25 cellular contexts compared by ENCODE assay signal in the genomic region with DNA sequence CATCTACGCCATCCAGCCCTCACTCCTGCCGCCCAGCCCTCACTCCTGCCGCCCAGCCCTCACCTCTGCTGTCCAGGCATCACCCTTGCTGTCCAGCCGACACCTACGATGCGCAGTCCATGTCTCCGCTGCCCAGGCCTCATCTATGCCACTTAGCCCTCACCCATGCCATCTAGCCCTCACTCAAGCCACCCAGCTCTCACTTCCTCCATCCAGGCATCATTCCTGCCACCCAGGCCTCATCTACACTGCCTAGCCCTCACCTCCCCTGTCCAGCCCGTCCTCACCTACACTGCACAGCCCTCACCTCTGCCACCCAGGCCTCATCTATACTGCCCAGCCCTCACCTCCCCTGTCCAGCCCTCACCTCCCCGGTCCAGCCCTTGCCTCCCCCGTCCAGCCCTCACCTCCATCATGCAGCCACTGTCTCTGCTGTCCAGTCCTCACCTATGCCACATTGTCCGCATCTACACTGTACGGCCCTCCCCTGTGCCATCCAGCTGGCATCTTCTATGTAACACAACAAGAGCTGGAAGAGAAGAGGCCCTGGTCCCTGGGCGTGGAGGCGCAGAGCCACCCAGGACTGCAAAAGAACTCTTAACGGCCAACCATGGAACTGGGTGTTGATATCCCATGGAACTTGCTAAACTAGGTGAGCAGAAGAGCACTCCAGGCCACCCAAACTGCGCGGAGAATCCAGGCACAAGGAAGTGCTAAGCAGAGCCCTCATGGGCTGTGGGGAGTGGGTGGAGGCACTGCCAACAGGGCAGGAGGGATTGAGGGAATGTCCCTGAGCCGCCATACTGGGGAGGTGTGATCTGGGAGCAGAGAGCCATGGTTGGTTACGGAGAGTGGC. TPM values are rescaled to one million over a fixed set of nuclear protein-coding genes. Genes with fewer than 3 reads are reported as not detected.
DNase-seq lines count a peak whose midpoint lies in the region; ATAC-seq and TF ChIP-seq lines count a peak whose summit lies in the region.
"Had no signal": no experiment of that assay in that cellular context is flagged by ENCODE, and none has a peak within 500 bp of the region (broad histone marks: within the 10 kb centered on the region; RNA-seq: fewer than 3 reads in every experiment).

No MANE protein-coding gene starts in this region.

- H3K36me3 ChIP-seq in HAP-1 (replicated peaks) = no peaks in the 10 kb centered on the region; the same call in 1 of the 2 replicates
- H3K36me3 ChIP-seq: WERI-Rb-1 had no signal

- no peaks in the 10 kb centered on the region for H3K9me3 Mint-ChIP-seq in natural killer cell treated with Interleukin-12 subunit alpha and Interleukin-12 subunit beta and Interleukin-15 and Interleukin-18, amount 100 ng/mL, for 72 hours
- H3K9me3 Mint-ChIP-seq in natural killer cell = no peaks in the 10 kb centered on the region
- H3K9me3 Mint-ChIP-seq: activated T-cell treated with anti-CD3 and anti-CD28 coated beads, Interleukin-2, amount 50 U/mL, for 4 hours; T-helper 2 cell treated with Interferon-gamma antibody and Interleukin-4, amounts not matched to agents 5 μg/mL and 100 μg/mL, for 36 hours had no signal

- peaks cover 12% of the 10 kb centered on the region for H3K4me1 ChIP-seq in HAP-1
- H3K4me1 ChIP-seq: foreskin keratinocyte had no signal

- TF ChIP-seq CTCF in natural killer cell (IDR thresholded peaks at IDR 0.05) (no peak), omental fat pad (IDR thresholded peaks at IDR 0.05) (no peak)

- H3K4me3 ChIP-seq in HAP-1 = no peak overlapping the region
- H3K4me3 ChIP-seq: BLaER1 treated with 17β-estradiol and CSF1 and Interleukin-3, amounts not matched to agents 10 nM and 100 nM; left ventricle myocardium inferior; upper lobe of left lung had no signal

- in situ Hi-C loops in HAP-1 (cut with MboI; ENCODE audit: low sequenced_read_pairs) = no loop called here

- ATAC-seq in natural killer cell treated with Interleukin-12 subunit alpha and Interleukin-12 subunit beta and Interleukin-15 and Interleukin-18, amount 100 ng/mL, for 72 hours = peak; percentile 36 to 43
- ATAC-seq in natural killer cell (no peak), esophagus mucosa (peak; percentile 46), omental fat pad (ENCODE audit: low FRiP score) (peak; percentile 27), GM21381 (IDR thresholded peaks at IDR 0.05; ENCODE audit: unreplicated experiment) (no peak)
- ATAC-seq: activated T-cell treated with anti-CD3 and anti-CD28 coated beads, Interleukin-2, amount 50 U/mL, for 4 hours; foreskin keratinocyte had no signal

- H3K27me3 ChIP-seq in HAP-1 (ENCODE audit: low read depth) = no peaks in the 10 kb centered on the region
- H3K27me3 ChIP-seq: BLaER1 treated with 17β-estradiol and CSF1 and Interleukin-3, amounts not matched to agents 10 nM and 100 nM; foreskin keratinocyte; upper lobe of left lung had no signal

- no peak overlapping the region for H3K27ac Mint-ChIP-seq in natural killer cell treated with Interleukin-12 subunit alpha and Interleukin-12 subunit beta and Interleukin-15 and Interleukin-18, amount 100 ng/mL, for 72 hours
- no peak overlapping the region for H3K27ac Mint-ChIP-seq in natural killer cell
- H3K27ac Mint-ChIP-seq: activated naive CD8-positive, alpha-beta T cell; T-helper 2 cell treated with Interferon-gamma antibody and Interleukin-4, amounts not matched to agents 5 μg/mL and 100 μg/mL, for 36 hours had no signal

- DNase-seq in natural killer cell treated with Interleukin-12 subunit alpha and Interleukin-12 subunit beta and Interleukin-15 and Interleukin-18, amount 100 ng/mL, for 72 hours (ENCODE audit: low spot score) = no peak
- DNase-seq in natural killer cell (no peak), omental fat pad (ENCODE audit: low spot score) (no peak), NCI-H774 (lab: John Stamatoyannopoulos, UW) (no peak), HAP-1 (ENCODE audit: low spot score in 2 of 2) (no peak), NAMALWA (ENCODE audit: low spot score) (no peak)
- DNase-seq: ACHN; activated CD4-positive, alpha-beta T cell treated with anti-CD3 and anti-CD28 coated beads, Interleukin-2, amount 50 U/mL, for 48 hours; activated T-cell treated with anti-CD3 and anti-CD28 coated beads, Interleukin-2, amount 50 U/mL, for 4 hours; foreskin keratinocyte; H7; IMR-90; left ventricle myocardium inferior; NCI-H1417 treated with DMSO at 0.1 percent for 48 hours; NCI-H510A treated with DMSO at 0.1 percent for 48 hours; RPMI8226; SK-N-SH; small intestine; WERI-Rb-1 had no signal

- intact Hi-C loops in natural killer cell (cut with micrococcal nuclease) = no loop called here

- no peaks in the 10 kb centered on the region for H3K36me3 Mint-ChIP-seq in natural killer cell treated with Interleukin-12 subunit alpha and Interleukin-12 subunit beta and Interleukin-15 and Interleukin-18, amount 100 ng/mL, for 72 hours
- no peaks in the 10 kb centered on the region for H3K36me3 Mint-ChIP-seq in natural killer cell

- H3K4me1 Mint-ChIP-seq in natural killer cell treated with Interleukin-12 subunit alpha and Interleukin-12 subunit beta and Interleukin-15 and Interleukin-18, amount 100 ng/mL, for 72 hours (ENCODE audit: low read depth in 2 of 2) = peaks cover 0 to 5% of the 10 kb centered on the region in 2 donors
- H3K4me1 Mint-ChIP-seq in natural killer cell = peaks cover 0 to 6% of the 10 kb centered on the region in 2 donors

- no peaks in the 10 kb centered on the region for H3K27me3 Mint-ChIP-seq in natural killer cell treated with Interleukin-12 subunit alpha and Interleukin-12 subunit beta and Interleukin-15 and Interleukin-18, amount 100 ng/mL, for 72 hours
- no peaks in the 10 kb centered on the region for H3K27me3 Mint-ChIP-seq in natural killer cell (ENCODE audit: low read depth in 2 of 2)
- H3K27me3 Mint-ChIP-seq: activated naive CD8-positive, alpha-beta T cell had no signal

- H3K4me3 Mint-ChIP-seq in natural killer cell treated with Interleukin-12 subunit alpha and Interleukin-12 subunit beta and Interleukin-15 and Interleukin-18, amount 100 ng/mL, for 72 hours = no peak overlapping the region
- no peak overlapping the region for H3K4me3 Mint-ChIP-seq in natural killer cell
- H3K4me3 Mint-ChIP-seq: activated naive CD8-positive, alpha-beta T cell; activated T-cell treated with anti-CD3 and anti-CD28 coated beads, Interleukin-2, amount 50 U/mL, for 4 hours; T-helper 2 cell treated with Interferon-gamma antibody and Interleukin-4, amounts not matched to agents 5 μg/mL and 100 μg/mL, for 36 hours had no signal

- H3K9me3 ChIP-seq in HAP-1 = no peaks in the 10 kb centered on the region
- H3K9me3 ChIP-seq: BLaER1 treated with 17β-estradiol and CSF1 and Interleukin-3, amounts not matched to agents 10 nM and 100 nM; left ventricle myocardium inferior; SK-N-SH; upper lobe of left lung had no signal

RNA-seq across cellular contexts. Expression of a gene that starts 31.0 kb away (rescaled TPM):
- total RNA-seq in natural killer cell treated with Interleukin-12 subunit alpha and Interleukin-12 subunit beta and Interleukin-15 and Interleukin-18, amount 100 ng/mL, for 72 hours = 10 to 100 TPM; 18.1 to 50.6 TPM
- total RNA-seq in natural killer cell (100 to 1,000 TPM in 1 of 3 donors, 10 to 100 TPM in 2; 65.1 to 106 (median 84.5) TPM), esophagus mucosa (23.6 TPM), omental fat pad (100 to 1,000 TPM in 1 of 4 donors, 10 to 100 TPM in 3; 68.4 to 129 (median 84.4) TPM)

Comparison
In these comparisons a context has a peak if more than half of its experiments do, and no peak if none do; other contexts are left out.
1. ATAC-seq: peak in natural killer cell treated with Interleukin-12 subunit alpha and Interleukin-12 subunit beta and Interleukin-15 and Interleukin-18, amount 100 ng/mL, for 72 hours (2 of 2), esophagus mucosa (single experiment) and omental fat pad (single experiment); none in natural killer cell (0 of 3) and GM21381 (single experiment).